11 cellular contexts compared by ENCODE assay signal in genomic region chr5:80191397-80191796, GRCh38.
A peak's percentile ranks its signal among the peaks of the same experiment; 100 is the strongest.
DNase-seq lines count a peak whose midpoint lies in the region; ATAC-seq and TF ChIP-seq lines count a peak whose summit lies in the region.
"Had no signal": no experiment of that assay in that cellular context is flagged by ENCODE, and none has a peak within 500 bp of the region (broad histone marks: within the 10 kb centered on the region; RNA-seq: fewer than 3 reads in every experiment).

No MANE protein-coding gene starts in this region.

- peak overlapping the region; percentile 72 for H3K4me3 Mint-ChIP-seq in activated T-cell treated with anti-CD3 and anti-CD28 coated beads, Interleukin-2, amount 50 U/mL, for 24 hours
- peak overlapping the region; percentile 84 for H3K4me3 Mint-ChIP-seq in activated CD8-positive, alpha-beta T cell treated with anti-CD3 and anti-CD28 coated beads, Interleukin-2, amount 10 ng/mL, durations not matched to agents 7 days and 5 days
- H3K4me3 Mint-ChIP-seq in memory B cell = no peak overlapping the region

- no peaks in the 10 kb centered on the region for H3K36me3 ChIP-seq in testis (ENCODE audit: low read depth, missing control alignments)
- H3K36me3 ChIP-seq: SJSA1 had no signal

- peaks cover 17% of the 10 kb centered on the region for H3K36me3 Mint-ChIP-seq in activated T-cell treated with anti-CD3 and anti-CD28 coated beads, Interleukin-2, amount 50 U/mL, for 24 hours (ENCODE audit: low read depth)
- H3K36me3 Mint-ChIP-seq in activated CD8-positive, alpha-beta T cell treated with anti-CD3 and anti-CD28 coated beads, Interleukin-2, amount 10 ng/mL, durations not matched to agents 7 days and 5 days (ENCODE audit: low read depth) = peaks cover 50% of the 10 kb centered on the region
- H3K36me3 Mint-ChIP-seq in memory B cell = peaks cover 11% of the 10 kb centered on the region

- no peak for TF ChIP-seq CTCF in testis (IDR thresholded peaks at IDR 0.05)

- H3K27me3 ChIP-seq in testis = no peaks in the 10 kb centered on the region
- H3K27me3 ChIP-seq: SJSA1 had no signal

- H3K27ac ChIP-seq in testis = peak overlapping the region; percentile 78 to 89
- H3K27ac ChIP-seq: SJSA1 had no signal

- no peak for ATAC-seq in activated CD8-positive, alpha-beta T cell treated with anti-CD3 and anti-CD28 coated beads, Interleukin-2, amount 10 ng/mL, durations not matched to agents 7 days and 5 days
- ATAC-seq in memory B cell (ENCODE audit: low read depth) = no peak

- peak overlapping the region; percentile 95 for H3K27ac Mint-ChIP-seq in activated T-cell treated with anti-CD3 and anti-CD28 coated beads, Interleukin-2, amount 50 U/mL, for 24 hours
- peak overlapping the region; percentile 95 for H3K27ac Mint-ChIP-seq in activated CD8-positive, alpha-beta T cell treated with anti-CD3 and anti-CD28 coated beads, Interleukin-2, amount 10 ng/mL, durations not matched to agents 7 days and 5 days
- H3K27ac Mint-ChIP-seq in memory B cell = peak overlapping the region; percentile 47

- CTCF ChIA-PET in activated CD8-positive, alpha-beta T cell treated with anti-CD3 and anti-CD28 coated beads, Interleukin-2, amount 10 ng/mL, durations not matched to agents 7 days and 5 days (lab: Charles Lee) = interaction anchor here (0.6 to 5.3 kb wide), 10 partner anchors 9 to 100 kb away, joined by 3 to 42 read pairs (median 8); partner anchors contain the start of gene SERINC5

- peaks cover 98% of the 10 kb centered on the region for H3K4me1 ChIP-seq in testis

- intact Hi-C loops in testis (cut with DNase I; ENCODE audit: low total_unique reads) = no loop called here

- POLR2A ChIA-PET in activated CD8-positive, alpha-beta T cell treated with anti-CD3 and anti-CD28 coated beads, Interleukin-2, amount 10 ng/mL, durations not matched to agents 7 days and 5 days (lab: Charles Lee) = interaction anchor here (0.6 to 9.1 kb wide), 6 partner anchors 9 to 71 kb away, joined by 3 to 78 read pairs (median 6); partner anchors contain the start of gene SERINC5

- no peak for TF ChIP-seq POLR2A in testis (IDR thresholded peaks at IDR 0.05)

- H3K9me3 Mint-ChIP-seq in activated T-cell treated with anti-CD3 and anti-CD28 coated beads, Interleukin-2, amount 50 U/mL, for 24 hours = no peaks in the 10 kb centered on the region
- H3K9me3 Mint-ChIP-seq in activated CD8-positive, alpha-beta T cell treated with anti-CD3 and anti-CD28 coated beads, Interleukin-2, amount 10 ng/mL, durations not matched to agents 7 days and 5 days (ENCODE audit: insufficient read depth) = no peaks in the 10 kb centered on the region
- no peaks in the 10 kb centered on the region for H3K9me3 Mint-ChIP-seq in memory B cell

- no peaks in the 10 kb centered on the region for H3K27me3 Mint-ChIP-seq in activated T-cell treated with anti-CD3 and anti-CD28 coated beads, Interleukin-2, amount 50 U/mL, for 24 hours
- no peaks in the 10 kb centered on the region for H3K27me3 Mint-ChIP-seq in activated CD8-positive, alpha-beta T cell treated with anti-CD3 and anti-CD28 coated beads, Interleukin-2, amount 10 ng/mL, durations not matched to agents 7 days and 5 days (ENCODE audit: low read depth)
- no peaks in the 10 kb centered on the region for H3K27me3 Mint-ChIP-seq in memory B cell

- H3K4me3 ChIP-seq in testis = no peak overlapping the region
- H3K4me3 ChIP-seq: SJSA1, skin epidermis had no signal

- WGBS in testis, 2 donors = 41 to 48% methylated on average over 4 of the region's 4 CpGs

- no peaks in the 10 kb centered on the region for H3K9me3 ChIP-seq in testis
- H3K9me3 ChIP-seq: SJSA1 had no signal

- H3K4me1 Mint-ChIP-seq in activated T-cell treated with anti-CD3 and anti-CD28 coated beads, Interleukin-2, amount 50 U/mL, for 24 hours (ENCODE audit: low read depth) = peaks cover 86% of the 10 kb centered on the region
- peaks cover 86% of the 10 kb centered on the region for H3K4me1 Mint-ChIP-seq in activated CD8-positive, alpha-beta T cell treated with anti-CD3 and anti-CD28 coated beads, Interleukin-2, amount 10 ng/mL, durations not matched to agents 7 days and 5 days (ENCODE audit: low read depth)
- H3K4me1 Mint-ChIP-seq in memory B cell = peaks cover 20% of the 10 kb centered on the region

- DNase-seq in activated T-cell treated with anti-CD3 and anti-CD28 coated beads, Interleukin-2, amount 50 U/mL, for 24 hours = no peak
- no peak for DNase-seq in activated T-cell treated with anti-CD3 and anti-CD28 coated beads for 4 hours
- no peak for DNase-seq in activated CD8-positive, alpha-beta T cell treated with anti-CD3 and anti-CD28 coated beads, Interleukin-2, amount 10 ng/mL, durations not matched to agents 7 days and 5 days
- DNase-seq in memory B cell (ENCODE audit: low spot score in 2 of 2) = no peak
- no peak for DNase-seq in testis
- DNase-seq in hippocampal formation (lab: John Stamatoyannopoulos, UW) = no peak
- no peak for DNase-seq in NCI-H146 (lab: John Stamatoyannopoulos, UW)
- DNase-seq in NCI-H2081 treated with DMSO at 0.1 percent for 48 hours (lab: John Stamatoyannopoulos, UW) = no peak
- DNase-seq: GF-D8 had no signal
